12 cellular contexts compared by ENCODE assay signal in genomic region chr1:167273027-167273800, GRCh38. TPM values are rescaled to one million over a fixed set of nuclear protein-coding genes. Genes with fewer than 3 reads are reported as not detected.
DNase-seq lines count a peak whose midpoint lies in the region; ATAC-seq, FAIRE-seq and TF ChIP-seq lines count a peak whose summit lies in the region.
"Had no signal": no experiment of that assay in that cellular context is flagged by ENCODE, and none has a peak within 500 bp of the region (broad histone marks: within the 10 kb centered on the region; RNA-seq: fewer than 3 reads in every experiment).

No MANE protein-coding gene starts in this region.

- no peak overlapping the region for H3K4me3 ChIP-seq in body of pancreas

- H3K4me1 ChIP-seq in body of pancreas, result no peaks in the 10 kb centered on the region

- 69 to 80% methylated on average over 11 to 12 of the region's 12 CpGs for WGBS in body of pancreas, 2 donors

- H3K4me3 Mint-ChIP-seq in stimulated activated naive CD8-positive, alpha-beta T cell treated with anti-CD3 and anti-CD28 coated beads, Interleukin-15, amount 100 ng/mL, for 72 hours, result no peak overlapping the region

- no peak overlapping the region for H3K27ac Mint-ChIP-seq in stimulated activated naive CD8-positive, alpha-beta T cell treated with anti-CD3 and anti-CD28 coated beads, Interleukin-15, amount 100 ng/mL, for 72 hours

- H3K27me3 ChIP-seq in body of pancreas, result no peaks in the 10 kb centered on the region
- H3K27me3 ChIP-seq: neutrophil had no signal

- no peaks in the 10 kb centered on the region for H3K9me3 ChIP-seq in body of pancreas
- H3K9me3 ChIP-seq: neutrophil had no signal

- H3K4me1 Mint-ChIP-seq in stimulated activated naive CD8-positive, alpha-beta T cell treated with anti-CD3 and anti-CD28 coated beads, Interleukin-15, amount 100 ng/mL, for 72 hours, result peaks cover 52% of the 10 kb centered on the region

- H3K27me3 Mint-ChIP-seq in stimulated activated naive CD8-positive, alpha-beta T cell treated with anti-CD3 and anti-CD28 coated beads, Interleukin-15, amount 100 ng/mL, for 72 hours, result no peaks in the 10 kb centered on the region

- no peaks in the 10 kb centered on the region for H3K9me3 Mint-ChIP-seq in stimulated activated naive CD8-positive, alpha-beta T cell treated with anti-CD3 and anti-CD28 coated beads, Interleukin-15, amount 100 ng/mL, for 72 hours
- H3K9me3 Mint-ChIP-seq: activated T-helper 2 cell treated with anti-CD3 and anti-CD28 coated beads, Interferon-gamma antibody, Interleukin-2, Interleukin-4, amounts not matched to agents 10 μg/mL and 5 μg/mL and 100 μg/mL, durations not matched to agents 14 hours and 24 hours and 36 hours had no signal

- H3K27ac ChIP-seq in body of pancreas, result no peak overlapping the region
- H3K27ac ChIP-seq: neutrophil had no signal

- no peak for TF ChIP-seq CTCF in body of pancreas (IDR thresholded peaks at IDR 0.05)

- H3K36me3 ChIP-seq in body of pancreas (replicated peaks in 1 of 2; ENCODE audit: insufficient read depth in 1 of 2, low read depth in 2 of 2), result no peaks in the 10 kb centered on the region
- H3K36me3 ChIP-seq: neutrophil had no signal

- no peak for DNase-seq in stimulated activated naive CD8-positive, alpha-beta T cell treated with anti-CD3 and anti-CD28 coated beads, Interleukin-15, amount 100 ng/mL, for 72 hours
- no peak for DNase-seq in stimulated activated naive CD8-positive, alpha-beta T cell treated with anti-CD3 and anti-CD28 coated beads, Interleukin-15, Interleukin-2, amounts not matched to agents 100 U/mL and 50 U/mL, for 24 hours
- DNase-seq in NCI-H2171 (lab: John Stamatoyannopoulos, UW) (peak; percentile 91), dermis blood vessel endothelial cell (peak; percentile 13), urothelium cell line (ENCODE audit: low spot score) (peak; percentile 33), GM19239 (ENCODE audit: insufficient read length, low spot score) (no peak), body of pancreas (no peak), cerebellar cortex (ENCODE audit: low spot score) (no peak)
- DNase-seq: DMS53, T-helper 2 cell had no signal

- peak; percentile 33 for ATAC-seq in stimulated activated naive CD8-positive, alpha-beta T cell treated with anti-CD3 and anti-CD28 coated beads, Interleukin-15, amount 100 ng/mL, for 72 hours
- no peak for ATAC-seq in stimulated activated naive CD8-positive, alpha-beta T cell treated with anti-CD3 and anti-CD28 coated beads, Interleukin-15, Interleukin-2, amounts not matched to agents 100 U/mL and 50 U/mL, for 24 hours
- no peak for ATAC-seq in body of pancreas

- FAIRE-seq in urothelium cell line (lab: Jason Lieb, UNC), result no peak
- FAIRE-seq in GM19239 (lab: Jason Lieb, UNC), result no peak

- intact Hi-C loops in body of pancreas (cut with DNase I), result no loop called here

- TF ChIP-seq POLR2A in body of pancreas (IDR thresholded peaks at IDR 0.05), result no peak

RNA-seq across cellular contexts. Expression of gene POU2F1, which starts 52.5 kb away (rescaled TPM):
- total RNA-seq in dermis blood vessel endothelial cell (5.6 and 8.2 TPM in 2 replicates), body of pancreas (10 to 100 TPM in 1 of 2 donors, 1 to 10 TPM in 1; 6.2 to 13.5 TPM)

Comparison
In these comparisons a context has a peak if more than half of its experiments do, and no peak if none do; other contexts are left out.
1. DNase-seq: peak in NCI-H2171 (single experiment), dermis blood vessel endothelial cell (single experiment) and urothelium cell line (single experiment); none in stimulated activated naive CD8-positive, alpha-beta T cell treated with anti-CD3 and anti-CD28 coated beads, Interleukin-15, amount 100 ng/mL, for 72 hours (0 of 2), stimulated activated naive CD8-positive, alpha-beta T cell treated with anti-CD3 and anti-CD28 coated beads, Interleukin-15, Interleukin-2, amounts not matched to agents 100 U/mL and 50 U/mL, for 24 hours (single experiment), GM19239 (single experiment), body of pancreas (0 of 4) and cerebellar cortex (single experiment).